ENCODE assay signal across 9 cellular contexts in genomic region chr11:47980907-47981621, GRCh38. TPM values are rescaled to one million over a fixed set of nuclear protein-coding genes. Genes with fewer than 3 reads are reported as not detected.
DNase-seq lines count a peak whose midpoint lies in the region; ATAC-seq and TF ChIP-seq lines count a peak whose summit lies in the region.
"Had no signal": no experiment of that assay in that cellular context is flagged by ENCODE, and none has a peak within 500 bp of the region (broad histone marks: within the 10 kb centered on the region; RNA-seq: fewer than 3 reads in every experiment).

No MANE protein-coding gene starts in this region.

- DNase-seq in ELF-1 (ENCODE audit: low read depth, low spot score): peak; percentile 67
- peak; percentile 76 for DNase-seq in GM20000 (ENCODE audit: low spot score)
- peak in 1 of 2 experiments; percentile 26 for DNase-seq in HL-60 (ENCODE audit: low read depth in 1 of 2, low spot score in 1 of 2)
- DNase-seq in activated CD4-positive, alpha-beta T cell treated with anti-CD3 and anti-CD28 coated beads, Interleukin-2, amount 10 ng/mL, durations not matched to agents 24 days and 14 days: peak; percentile 81
- no peak for DNase-seq in esophagus squamous epithelium (lab: John Stamatoyannopoulos, UW)
- DNase-seq in naive thymus-derived CD8-positive, alpha-beta T cell: peak in 3 of 10 donors; percentile 24 to 28 (median 24)
- no peak for DNase-seq in AML-193 (lab: John Stamatoyannopoulos, UW)
- DNase-seq in T1000 (lab: John Stamatoyannopoulos, UW): no peak

- POLR2A ChIA-PET in naive thymus-derived CD8-positive, alpha-beta T cell (lab: Charles Lee): interaction anchor here (0.6 to 1.7 kb wide), 2 partner anchors 25 to 77 kb away, joined by 3 to 4 read pairs; no protein-coding TSS in a partner anchor

- H3K9me3 ChIP-seq in esophagus squamous epithelium: no peaks in the 10 kb centered on the region

- peaks cover 28% of the 10 kb centered on the region for H3K36me3 Mint-ChIP-seq in activated CD4-positive, alpha-beta T cell treated with anti-CD3 and anti-CD28 coated beads, Interleukin-2, amount 10 ng/mL, durations not matched to agents 24 days and 14 days (ENCODE audit: low read depth)
- H3K36me3 Mint-ChIP-seq in naive thymus-derived CD8-positive, alpha-beta T cell: peaks cover 0 to 1% (median 0%) of the 10 kb centered on the region in 3 donors
- H3K36me3 Mint-ChIP-seq: activated naive CD8-positive, alpha-beta T cell had no signal

- peak; percentile 29 to 35 for ATAC-seq in naive thymus-derived CD8-positive, alpha-beta T cell

- H3K9me3 Mint-ChIP-seq in activated CD4-positive, alpha-beta T cell treated with anti-CD3 and anti-CD28 coated beads, Interleukin-2, amount 10 ng/mL, durations not matched to agents 24 days and 14 days: no peaks in the 10 kb centered on the region
- no peaks in the 10 kb centered on the region for H3K9me3 Mint-ChIP-seq in naive thymus-derived CD8-positive, alpha-beta T cell

- H3K27ac Mint-ChIP-seq in activated CD4-positive, alpha-beta T cell treated with anti-CD3 and anti-CD28 coated beads, Interleukin-2, amount 10 ng/mL, durations not matched to agents 24 days and 14 days: no peak overlapping the region
- peak overlapping the region in 3 of 10 donors; percentile 84 to 91 (median 91) for H3K27ac Mint-ChIP-seq in naive thymus-derived CD8-positive, alpha-beta T cell

- H3K36me3 ChIP-seq in esophagus squamous epithelium: no peaks in the 10 kb centered on the region

- intact Hi-C loops in activated CD4-positive, alpha-beta T cell treated with anti-CD3 and anti-CD28 coated beads, Interleukin-2, amount 10 ng/mL, durations not matched to agents 24 days and 14 days (cut with micrococcal nuclease): loop anchor here (1.0 to 2.0 kb wide), 4 partner anchors 39 to 128 kb away; no protein-coding TSS in a partner anchor
- intact Hi-C loops in esophagus squamous epithelium (cut with DNase I): no loop called here

- H3K4me1 ChIP-seq in esophagus squamous epithelium: peaks cover 11 to 23% (median 15%) of the 10 kb centered on the region in 3 donors

- H3K27ac ChIP-seq in HL-60 (replicated peaks): peak overlapping the region; percentile 71
- peak overlapping the region; percentile 66 to 82 (median 76) for H3K27ac ChIP-seq in esophagus squamous epithelium

- peak overlapping the region; percentile 87 for H3K4me3 Mint-ChIP-seq in activated CD4-positive, alpha-beta T cell treated with anti-CD3 and anti-CD28 coated beads, Interleukin-2, amount 10 ng/mL, durations not matched to agents 24 days and 14 days
- peak overlapping the region in 7 of 10 donors; percentile 69 to 96 (median 92) for H3K4me3 Mint-ChIP-seq in naive thymus-derived CD8-positive, alpha-beta T cell

- H3K4me3 ChIP-seq in HL-60 (replicated peaks; ENCODE audit: insufficient read depth, low read length): peak overlapping the region; percentile 80
- H3K4me3 ChIP-seq in esophagus squamous epithelium: peak overlapping the region; percentile 60 to 81 (median 69)

- TF ChIP-seq CTCF in GM20000 (IDR thresholded peaks at IDR 0.05; ENCODE audit: extremely low read depth, missing control alignments): peak; percentile 11
- no peak for TF ChIP-seq CTCF in HL-60 (IDR thresholded peaks at IDR 0.05; ENCODE audit: insufficient read depth, low read length)
- TF ChIP-seq CTCF in esophagus squamous epithelium (IDR thresholded peaks at IDR 0.05): peak in 1 of 6 experiments; percentile 15

- no peak for TF ChIP-seq POLR2A in esophagus squamous epithelium (IDR thresholded peaks at IDR 0.05)

- WGBS in esophagus squamous epithelium, 2 donors: 0% methylated on average over 5 to 7 of the region's 82 CpGs

- H3K27me3 Mint-ChIP-seq in activated CD4-positive, alpha-beta T cell treated with anti-CD3 and anti-CD28 coated beads, Interleukin-2, amount 10 ng/mL, durations not matched to agents 24 days and 14 days: peaks cover 14% of the 10 kb centered on the region
- no peaks in the 10 kb centered on the region for H3K27me3 Mint-ChIP-seq in naive thymus-derived CD8-positive, alpha-beta T cell
- H3K27me3 Mint-ChIP-seq: activated naive CD8-positive, alpha-beta T cell had no signal

- peaks cover 25% of the 10 kb centered on the region for H3K4me1 Mint-ChIP-seq in activated CD4-positive, alpha-beta T cell treated with anti-CD3 and anti-CD28 coated beads, Interleukin-2, amount 10 ng/mL, durations not matched to agents 24 days and 14 days
- H3K4me1 Mint-ChIP-seq in naive thymus-derived CD8-positive, alpha-beta T cell: peaks cover 16 to 40% (median 31%) of the 10 kb centered on the region in 4 donors

- H3K27me3 ChIP-seq in HL-60 (ENCODE audit: insufficient read depth, poor library complexity, severe bottlenecking): no peaks in the 10 kb centered on the region
- H3K27me3 ChIP-seq in esophagus squamous epithelium: peaks cover 0 to 23% (median 0%) of the 10 kb centered on the region in 4 donors

RNA-seq across cellular contexts. Expression of gene PTPRJ, which starts 0.7 kb away (rescaled TPM):
- 51.3 and 52.2 TPM in 2 replicates for total RNA-seq in activated CD4-positive, alpha-beta T cell treated with anti-CD3 and anti-CD28 coated beads, Interleukin-2, amount 10 ng/mL, durations not matched to agents 24 days and 14 days
- 10 to 100 TPM in 1 of 4 donors, 1 to 10 TPM in 3; 1.7 to 11.6 (median 3.4) TPM for total RNA-seq in esophagus squamous epithelium
- 10 to 100 TPM; 21.7 to 23.7 TPM for total RNA-seq in naive thymus-derived CD8-positive, alpha-beta T cell
- 10 to 100 TPM in 1 of 3 donors, 1 to 10 TPM in 2; 4.3 to 10.2 (median 5.3) TPM for polyA plus RNA-seq in naive thymus-derived CD8-positive, alpha-beta T cell

Comparison
In these comparisons a context has a peak if more than half of its experiments do, and no peak if none do; other contexts are left out.
1. DNase-seq: peak in ELF-1 (single experiment), GM20000 (single experiment) and activated CD4-positive, alpha-beta T cell treated with anti-CD3 and anti-CD28 coated beads, Interleukin-2, amount 10 ng/mL, durations not matched to agents 24 days and 14 days (single experiment); none in esophagus squamous epithelium (single experiment), AML-193 (0 of 2) and T1000 (single experiment).